Comparison of ENCODE assay signal across 8 cellular contexts in genomic region chr16:89700649-89701424, GRCh38. TPM values are rescaled to one million over a fixed set of nuclear protein-coding genes. Genes with fewer than 3 reads are reported as not detected.
A peak's percentile ranks its signal among the peaks of the same experiment; 100 is the strongest.
DNase-seq lines count a peak whose midpoint lies in the region; ATAC-seq, FAIRE-seq and TF ChIP-seq lines count a peak whose summit lies in the region.

No MANE protein-coding gene starts in this region.

- H3K27ac ChIP-seq in CD8-positive, alpha-beta memory T cell (ENCODE audit: low read depth, low read length), result peak overlapping the region; percentile 96
- peak overlapping the region; percentile 55 for H3K27ac ChIP-seq in OCI-LY7 (ENCODE audit: low read depth, low read length, poor library complexity, severe bottlenecking)
- H3K27ac ChIP-seq in cardiac muscle cell, result peak overlapping the region; percentile 53
- H3K27ac ChIP-seq in trophoblast cell (ENCODE audit: low read depth, low read length), result peak overlapping the region; percentile 28

- H3K79me2 ChIP-seq in OCI-LY7 (ENCODE audit: insufficient read depth, low read depth, low read length), result no peaks in the 10 kb centered on the region
- H3K79me2 ChIP-seq in trophoblast cell (ENCODE audit: control insufficient read depth, insufficient read depth, low read length, poor library complexity), result peaks cover 2% of the 10 kb centered on the region

- no TSS peak for BruUV-seq in OCI-LY7 (replicated peaks; lab: Mats Ljungman, UMichigan)

- peak overlapping the region; percentile 9 for H3K18ac ChIP-seq in trophoblast cell (ENCODE audit: low read length)

- no peaks in the 10 kb centered on the region for H3K9me3 Mint-ChIP-seq in CD8-positive, alpha-beta memory T cell
- H3K9me3 Mint-ChIP-seq in activated naive CD4-positive, alpha-beta T cell treated with anti-CD3 and anti-CD28 coated beads, Interleukin-2, amount 50 U/mL, for 24 hours, result no peaks in the 10 kb centered on the region

- peaks cover 33% of the 10 kb centered on the region for H3K4me1 ChIP-seq in CD8-positive, alpha-beta memory T cell (ENCODE audit: insufficient read depth, low read length)
- H3K4me1 ChIP-seq in OCI-LY7 (ENCODE audit: insufficient read depth, low read length, poor library complexity, severe bottlenecking) (peaks cover 31% of the 10 kb centered on the region), cardiac muscle cell (ENCODE audit: low read depth) (peaks cover 8% of the 10 kb centered on the region), trophoblast cell (ENCODE audit: control insufficient read depth in 1 of 2, insufficient read depth in 2 of 2, low read length in 2 of 2) (peaks cover 13 to 14% of the 10 kb centered on the region in 2 experiments)

- H2BK5ac ChIP-seq in trophoblast cell (ENCODE audit: low read depth, low read length, poor library complexity), result no peak overlapping the region

- peak overlapping the region; percentile 53 for H4K91ac ChIP-seq in trophoblast cell (ENCODE audit: low read depth, low read length)

- CTCF ChIA-PET in CD8-positive, alpha-beta memory T cell (lab: Charles Lee), result interaction anchor here (0.6 to 17.8 kb wide), 37 partner anchors 7 to 1858 kb away, joined by 3 to 323 read pairs (median 5); partner anchors contain the start of genes CDK10, CHMP1A, CPNE7 and FANCA
- CTCF ChIA-PET in OCI-LY7 (lab: Charles Lee; ENCODE audit: unreplicated experiment), result interaction anchor here (0.6 to 1.0 kb wide), 4 partner anchors 69 to 218 kb away, joined by 3 read pairs; partner anchors contain the start of gene MC1R

- no peak overlapping the region for H3K23ac ChIP-seq in trophoblast cell (ENCODE audit: low read length)

- H3K9me3 ChIP-seq in CD8-positive, alpha-beta memory T cell (ENCODE audit: low read length), result no peaks in the 10 kb centered on the region
- no peaks in the 10 kb centered on the region for H3K9me3 ChIP-seq in OCI-LY7 (ENCODE audit: low read length)
- no peaks in the 10 kb centered on the region for H3K9me3 ChIP-seq in cardiac muscle cell (ENCODE audit: low read depth)
- no peaks in the 10 kb centered on the region for H3K9me3 ChIP-seq in trophoblast cell (ENCODE audit: insufficient read depth, low read depth, low read length)

- H3K4me3 Mint-ChIP-seq in CD8-positive, alpha-beta memory T cell, result peak overlapping the region; percentile 71 to 92 (median 78)
- H3K4me3 Mint-ChIP-seq in activated naive CD4-positive, alpha-beta T cell treated with anti-CD3 and anti-CD28 coated beads, Interleukin-2, amount 50 U/mL, for 24 hours, result peak overlapping the region; percentile 66

- intact Hi-C loops in OCI-LY7 (cut with micrococcal nuclease; ENCODE audit: unreplicated experiment), result loop anchor here (1.0 to 10.0 kb wide), 4 partner anchors 20 to 314 kb away; partner anchors contain the start of genes DBNDD1, MC1R and ZNF276

- no peaks in the 10 kb centered on the region for H4K20me1 ChIP-seq in OCI-LY7 (ENCODE audit: insufficient read depth, low read length)

- H2BK120ac ChIP-seq in trophoblast cell (ENCODE audit: insufficient read depth, low read length, poor library complexity), result peak overlapping the region; percentile 10

- no peaks in the 10 kb centered on the region for H3K27me3 ChIP-seq in CD8-positive, alpha-beta memory T cell (ENCODE audit: insufficient read depth, low read length, poor library complexity, severe bottlenecking)
- H3K27me3 ChIP-seq in cardiac muscle cell, result no peaks in the 10 kb centered on the region
- no peaks in the 10 kb centered on the region for H3K27me3 ChIP-seq in trophoblast cell (ENCODE audit: insufficient read depth, low read length)

- POLR2A ChIA-PET in CD8-positive, alpha-beta memory T cell (lab: Charles Lee), result interaction anchor here (0.7 to 1.9 kb wide), 10 partner anchors 14 to 173 kb away, joined by 3 to 10 read pairs (median 6); partner anchors contain the start of gene CDK10
- POLR2A ChIA-PET in OCI-LY7 (lab: Charles Lee), result interaction anchor here (0.7 to 1.2 kb wide), 4 partner anchors 41 to 367 kb away, joined by 3 to 5 read pairs (median 4); no protein-coding TSS in a partner anchor

- peak overlapping the region; percentile 88 for H3K4me2 ChIP-seq in OCI-LY7 (ENCODE audit: low read length)
- peak overlapping the region; percentile 89 for H3K4me2 ChIP-seq in trophoblast cell (ENCODE audit: low read length)

- no peaks in the 10 kb centered on the region for H3K27me3 Mint-ChIP-seq in CD8-positive, alpha-beta memory T cell
- H3K27me3 Mint-ChIP-seq in activated naive CD4-positive, alpha-beta T cell treated with anti-CD3 and anti-CD28 coated beads, Interleukin-2, amount 50 U/mL, for 24 hours, result no peaks in the 10 kb centered on the region

- peaks cover 11% of the 10 kb centered on the region for H3K79me1 ChIP-seq in trophoblast cell (ENCODE audit: low read length)

- no peak for FAIRE-seq in GM19239 (lab: Jason Lieb, UNC)

- TF ChIP-seq CTCF in OCI-LY7 (conservative IDR thresholded peaks at IDR 0.05; ENCODE audit: low read length) (peak; percentile 12; the same call in 1 of the 2 replicates), cardiac muscle cell (IDR thresholded peaks at IDR 0.05; ENCODE audit: low read depth, low read length) (peak; percentile 22)

- H2AFZ ChIP-seq in OCI-LY7 (ENCODE audit: low read length), result 0 out of 2 replicates have a peak overlapping the region, but pooled peaks have one; percentile 29
- peak overlapping the region; percentile 19 for H2AFZ ChIP-seq in trophoblast cell (ENCODE audit: insufficient read depth, low read length, poor library complexity)

- peak overlapping the region; percentile 1 for H3K4ac ChIP-seq in trophoblast cell (ENCODE audit: low read depth, low read length)

- H3K36me3 Mint-ChIP-seq in CD8-positive, alpha-beta memory T cell, result peaks cover 0 to 3% (median 0%) of the 10 kb centered on the region in 3 donors
- H3K36me3 Mint-ChIP-seq in activated naive CD4-positive, alpha-beta T cell treated with anti-CD3 and anti-CD28 coated beads, Interleukin-2, amount 50 U/mL, for 24 hours, result peaks cover 2% of the 10 kb centered on the region

- H3K4me3 ChIP-seq in CD8-positive, alpha-beta memory T cell (ENCODE audit: low read length), result peak overlapping the region; percentile 81
- peak overlapping the region; percentile 74 for H3K4me3 ChIP-seq in OCI-LY7 (ENCODE audit: low read depth, low read length, poor library complexity, severe bottlenecking)
- peak overlapping the region; percentile 49 for H3K4me3 ChIP-seq in cardiac muscle cell
- H3K4me3 ChIP-seq in trophoblast cell (ENCODE audit: low read depth, low read length), result peak overlapping the region; percentile 80

- peak overlapping the region; percentile 81 to 97 (median 90) for H3K27ac Mint-ChIP-seq in CD8-positive, alpha-beta memory T cell
- H3K27ac Mint-ChIP-seq in activated naive CD4-positive, alpha-beta T cell treated with anti-CD3 and anti-CD28 coated beads, Interleukin-2, amount 50 U/mL, for 24 hours, result no peak overlapping the region

- H4K8ac ChIP-seq in trophoblast cell (ENCODE audit: low read depth, low read length), result peak overlapping the region; percentile 63

- peaks cover 21 to 40% (median 28%) of the 10 kb centered on the region in 3 donors for H3K4me1 Mint-ChIP-seq in CD8-positive, alpha-beta memory T cell
- H3K4me1 Mint-ChIP-seq in activated naive CD4-positive, alpha-beta T cell treated with anti-CD3 and anti-CD28 coated beads, Interleukin-2, amount 50 U/mL, for 24 hours, result peaks cover 23% of the 10 kb centered on the region

- no peak overlapping the region for H2BK12ac ChIP-seq in trophoblast cell (ENCODE audit: low read length)

- no peak for ATAC-seq in HG03442 (IDR thresholded peaks at IDR 0.05; ENCODE audit: unreplicated experiment)

- H4K12ac ChIP-seq in trophoblast cell (ENCODE audit: low read depth, low read length), result peak overlapping the region; percentile 16

- peak; percentile 43 to 82 (median 62) for DNase-seq in CD8-positive, alpha-beta memory T cell
- peak; percentile 33 for DNase-seq in H4 (ENCODE audit: low spot score)
- peak; percentile 65 for DNase-seq in OCI-LY7 (ENCODE audit: low spot score)
- peak; percentile 36 to 74 for DNase-seq in cardiac muscle cell (ENCODE audit: low read depth in 1 of 2, low spot score in 1 of 2)
- peak; percentile 74 to 75 for DNase-seq in trophoblast cell
- DNase-seq in GM19239 (ENCODE audit: insufficient read length, low spot score), result no peak

- H2AK5ac ChIP-seq in trophoblast cell (ENCODE audit: low read length), result peak overlapping the region; percentile 61

- H3K14ac ChIP-seq in trophoblast cell (ENCODE audit: low read length), result peak overlapping the region; percentile 57

- H3K9me2 ChIP-seq in OCI-LY7 (ENCODE audit: insufficient read depth, low read length), result no peaks in the 10 kb centered on the region

- WGBS in trophoblast cell (ENCODE audit: extremely low coverage, insufficient coverage, insufficient read length), result no CpG with 5 or more reads among the region's 78 CpGs

- no peak overlapping the region for H3K9ac ChIP-seq in trophoblast cell (ENCODE audit: low read length)

- no peaks in the 10 kb centered on the region for H3K36me3 ChIP-seq in CD8-positive, alpha-beta memory T cell (ENCODE audit: insufficient read depth, low read length)
- peaks cover 16% of the 10 kb centered on the region; the same call in 1 of the 2 replicates for H3K36me3 ChIP-seq in OCI-LY7 (ENCODE audit: insufficient read depth, low read length)
- no peaks in the 10 kb centered on the region for H3K36me3 ChIP-seq in cardiac muscle cell
- peaks cover 20 to 23% of the 10 kb centered on the region in 2 experiments for H3K36me3 ChIP-seq in trophoblast cell (ENCODE audit: control insufficient read depth in 1 of 2, insufficient read depth in 2 of 2, low read length in 2 of 2)

RNA-seq across cellular contexts. Expression of gene SPATA2L, which starts 0.7 kb away (rescaled TPM):
- 1 to 10 TPM; 7.0 to 7.6 TPM for total RNA-seq in CD8-positive, alpha-beta memory T cell
- polyA plus RNA-seq in CD8-positive, alpha-beta memory T cell, result 10.3 TPM
- 8.1 and 9.2 TPM in 2 replicates for total RNA-seq in H4 (2014; rRNA removed; shearing (Covaris generic))
- 5.6 and 13.1 TPM in 2 replicates for total RNA-seq in OCI-LY7 (2014; rRNA removed; shearing (Covaris generic))
- 6.7 and 7.2 TPM in 2 replicates for total RNA-seq in OCI-LY7 (2022)
- 15.5 and 25.2 TPM in 2 replicates for total RNA-seq in cardiac muscle cell
- 12.3 and 17.1 TPM in 2 replicates for polyA plus RNA-seq in cardiac muscle cell
- 7.8 and 8.1 TPM in 2 replicates for polyA plus RNA-seq in trophoblast cell (2013)

RNA-seq across cellular contexts. Expression of gene CDK10, which starts 14.3 kb away (rescaled TPM):
- 10 to 100 TPM; 74.8 to 79.0 TPM for total RNA-seq in CD8-positive, alpha-beta memory T cell
- polyA plus RNA-seq in CD8-positive, alpha-beta memory T cell, result 31.8 TPM
- total RNA-seq in H4 (2014; rRNA removed; shearing (Covaris generic)), result 23.0 and 37.5 TPM in 2 replicates
- 88.4 and 98.6 TPM in 2 replicates for total RNA-seq in OCI-LY7 (2014; rRNA removed; shearing (Covaris generic))
- total RNA-seq in OCI-LY7 (2022), result 129 and 130 TPM in 2 replicates
- total RNA-seq in cardiac muscle cell, result 58.8 and 76.3 TPM in 2 replicates
- polyA plus RNA-seq in cardiac muscle cell, result 142 and 159 TPM in 2 replicates
- polyA plus RNA-seq in trophoblast cell (2013), result 30.9 and 32.0 TPM in 2 replicates

RNA-seq across cellular contexts. Expression of gene VPS9D1, which starts 19.9 kb away (rescaled TPM):
- 1 to 10 TPM; 3.7 to 4.0 TPM for total RNA-seq in CD8-positive, alpha-beta memory T cell
- polyA plus RNA-seq in CD8-positive, alpha-beta memory T cell, result 1.6 TPM
- total RNA-seq in H4 (2014; rRNA removed; shearing (Covaris generic)), result 4.1 and 6.0 TPM in 2 replicates
- 2.0 and 3.1 TPM in 2 replicates for total RNA-seq in OCI-LY7 (2014; rRNA removed; shearing (Covaris generic))
- total RNA-seq in OCI-LY7 (2022) (4.6 and 4.7 TPM in 2 replicates), cardiac muscle cell (21.3 and 30.0 TPM in 2 replicates)
- 15.4 and 22.3 TPM in 2 replicates for polyA plus RNA-seq in cardiac muscle cell
- 4.8 TPM in 2 replicates for polyA plus RNA-seq in trophoblast cell (2013)

RNA-seq across cellular contexts. Expression of gene ZNF276, which starts 20.5 kb away (rescaled TPM):
- 10 to 100 TPM; 35.6 to 36.6 TPM for total RNA-seq in CD8-positive, alpha-beta memory T cell
- 47.3 TPM for polyA plus RNA-seq in CD8-positive, alpha-beta memory T cell
- total RNA-seq in H4 (2014; rRNA removed; shearing (Covaris generic)), result 5.9 and 6.9 TPM in 2 replicates
- total RNA-seq in OCI-LY7 (2014; rRNA removed; shearing (Covaris generic)), result 27.4 and 31.0 TPM in 2 replicates
- 30.0 and 30.8 TPM in 2 replicates for total RNA-seq in OCI-LY7 (2022)
- total RNA-seq in cardiac muscle cell, result 30.4 and 43.2 TPM in 2 replicates
- 16.2 and 22.5 TPM in 2 replicates for polyA plus RNA-seq in cardiac muscle cell
- 5.9 and 6.3 TPM in 2 replicates for polyA plus RNA-seq in trophoblast cell (2013)

RNA-seq across cellular contexts. Expression of gene SPATA33, which starts 43.2 kb away (rescaled TPM):
- 10 to 100 TPM; 16.9 TPM for total RNA-seq in CD8-positive, alpha-beta memory T cell
- 2.3 TPM for polyA plus RNA-seq in CD8-positive, alpha-beta memory T cell
- total RNA-seq in H4 (2014; rRNA removed; shearing (Covaris generic)), result 6.4 and 9.9 TPM in 2 replicates
- 8.6 and 9.4 TPM in 2 replicates for total RNA-seq in OCI-LY7 (2014; rRNA removed; shearing (Covaris generic))
- 17.3 and 18.2 TPM in 2 replicates for total RNA-seq in OCI-LY7 (2022)
- 8.3 and 12.6 TPM in 2 replicates for total RNA-seq in cardiac muscle cell
- 13.2 and 13.5 TPM in 2 replicates for polyA plus RNA-seq in cardiac muscle cell
- 11.1 and 11.9 TPM in 2 replicates for polyA plus RNA-seq in trophoblast cell (2013)

Comparison
In these comparisons a context has a peak if more than half of its experiments do, and no peak if none do; other contexts are left out.
1. H3K27ac ChIP-seq: peak in every context shown above with its lines; median percentile 96 in CD8-positive, alpha-beta memory T cell; 55 in OCI-LY7; 53 in cardiac muscle cell; 28 in trophoblast cell.